Comparison of ENCODE assay signal across 9 cellular contexts in the genomic region with DNA sequence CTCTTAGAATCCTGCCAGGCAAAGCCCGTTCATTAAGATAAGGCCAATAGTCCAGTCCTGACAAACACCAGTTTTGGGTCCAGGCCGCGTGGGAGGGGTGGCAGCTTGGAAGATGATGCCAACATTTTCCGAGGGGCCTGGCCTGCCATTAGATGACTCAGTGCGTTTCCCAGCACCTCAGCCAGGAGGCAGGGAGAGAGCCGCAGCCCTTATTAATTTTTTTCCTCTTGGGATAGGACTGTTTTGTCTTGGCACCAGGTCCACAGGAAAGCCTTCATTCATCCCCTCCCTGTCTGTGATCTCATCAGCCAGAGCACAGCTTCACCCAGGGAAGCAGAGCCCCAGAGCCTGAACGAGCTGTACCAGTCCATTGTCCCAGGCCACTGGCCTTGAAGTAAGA. TPM values are rescaled to one million over a fixed set of nuclear protein-coding genes. Genes with fewer than 3 reads are reported as not detected.
DNase-seq lines count a peak whose midpoint lies in the region; ATAC-seq and TF ChIP-seq lines count a peak whose summit lies in the region.
"Had no signal": no experiment of that assay in that cellular context is flagged by ENCODE, and none has a peak within 500 bp of the region (broad histone marks: within the 10 kb centered on the region; RNA-seq: fewer than 3 reads in every experiment).

No MANE protein-coding gene starts in this region.

- TF ChIP-seq POLR2A in uterus (IDR thresholded peaks at IDR 0.05), result peak in 1 of 2 donors; percentile 21

- no peaks in the 10 kb centered on the region for H3K9me3 ChIP-seq in uterus

- H3K27me3 ChIP-seq in uterus, result no peaks in the 10 kb centered on the region

- DNase-seq in NCI-H226 (peak; percentile 96), lung microvascular endothelial cell (ENCODE audit: low read depth in 2 of 2) (peak; percentile 64 to 65), uterus (peak; percentile 89 to 93)
- no peak for DNase-seq in stimulated activated CD4-positive, alpha-beta T cell treated with anti-CD3 and anti-CD28 coated beads, Interleukin-2, amount 100 ng/mL, for 48 hours
- DNase-seq: activated gamma-delta T cell, NCI-H2029 had no signal

- ATAC-seq in esophagus mucosa, result peak; percentile 40
- no peak for ATAC-seq in HG03432 (IDR thresholded peaks at IDR 0.05; ENCODE audit: unreplicated experiment)
- no peak for ATAC-seq in HG02938 (IDR thresholded peaks at IDR 0.05; ENCODE audit: unreplicated experiment)

- H3K27ac ChIP-seq in uterus, result peak overlapping the region; percentile 77 to 87

- H3K4me3 ChIP-seq in uterus, result no peak overlapping the region

- H3K36me3 ChIP-seq in uterus, result no peaks in the 10 kb centered on the region

- H3K4me1 ChIP-seq in uterus, result peaks cover 0 to 3% of the 10 kb centered on the region in 2 donors

- peak in 1 of 4 experiments; percentile 24 for TF ChIP-seq CTCF in uterus (IDR thresholded peaks at IDR 0.05)

- intact Hi-C loops in uterus (cut with DNase I; ENCODE audit: low total_unique reads), result no loop called here

RNA-seq across cellular contexts. Expression of gene NDEL1, which starts 4.7 kb away (rescaled TPM):
- total RNA-seq in esophagus mucosa, result 75.9 TPM
- 24.2 and 42.9 TPM in 2 replicates for total RNA-seq in lung microvascular endothelial cell
- total RNA-seq in uterus, result 100 to 1,000 TPM in 1 of 4 donors, 10 to 100 TPM in 3; 19.5 to 114 (median 63.8) TPM

RNA-seq across cellular contexts. Expression of gene RNF222, which starts 33.3 kb away (rescaled TPM):
- total RNA-seq in esophagus mucosa (10.8 TPM), lung microvascular endothelial cell (under 0.01 TPM in 1 of 2 replicates, not detected in the other), uterus (not detected)

RNA-seq across cellular contexts. Expression of gene RPL26, which starts 48.0 kb away (rescaled TPM):
- total RNA-seq in esophagus mucosa (1,742 TPM), lung microvascular endothelial cell (3,049 and 3,358 TPM in 2 replicates), uterus (over 10,000 TPM in 1 of 4 donors, 1,000 to 10,000 TPM in 3; 2,192 to 15,169 (median 5,752) TPM)

Comparison
In these comparisons a context has a peak if more than half of its experiments do, and no peak if none do; other contexts are left out.
1. DNase-seq: peak in NCI-H226 (single experiment), lung microvascular endothelial cell (2 of 2) and uterus (2 of 2); none in stimulated activated CD4-positive, alpha-beta T cell treated with anti-CD3 and anti-CD28 coated beads, Interleukin-2, amount 100 ng/mL, for 48 hours (0 of 2).
2. RNA of gene RNF222, which starts 33.3 kb away (total RNA-seq): 10.8 TPM in esophagus mucosa (single experiment); under 0.01 TPM in lung microvascular endothelial cell and not detected in uterus; every median in the first group is over 10 times any median in the second.